9 cellular contexts compared by ENCODE assay signal in genomic region chr10:30057421-30057841, GRCh38. TPM values are rescaled to one million over a fixed set of nuclear protein-coding genes. Genes with fewer than 3 reads are reported as not detected.
DNase-seq lines count a peak whose midpoint lies in the region; ATAC-seq and TF ChIP-seq lines count a peak whose summit lies in the region.
"Had no signal": no experiment of that assay in that cellular context is flagged by ENCODE, and none has a peak within 500 bp of the region (broad histone marks: within the 10 kb centered on the region; RNA-seq: fewer than 3 reads in every experiment).

No MANE protein-coding gene starts in this region.

- no peak overlapping the region for H3K27ac Mint-ChIP-seq in activated B cell treated with CpG ODN at 0.5 μM for 24 hours
- H3K27ac Mint-ChIP-seq in stimulated activated effector memory CD8-positive, alpha-beta T cell treated with anti-CD3 and anti-CD28 coated beads, Interleukin-12 subunit alpha, Interleukin-12 subunit beta, amount 100 ng/mL, for 72 hours, result no peak overlapping the region

- intact Hi-C loops in activated B cell treated with CpG ODN at 0.5 μM for 24 hours (cut with micrococcal nuclease), result no loop called here

- TF ChIP-seq CTCF in activated B cell treated with CpG ODN at 0.5 μM for 24 hours (IDR thresholded peaks at IDR 0.05) (no peak), GM10266 (IDR thresholded peaks at IDR 0.05; ENCODE audit: control insufficient read depth, insufficient read depth, low read depth, missing control alignments) (no peak)

- peak overlapping the region in 11 of 21 experiments; percentile 5 to 96 (median 83) for H3K27ac ChIP-seq in skin epidermis

- peaks cover 11% of the 10 kb centered on the region for H3K4me1 Mint-ChIP-seq in activated B cell treated with CpG ODN at 0.5 μM for 24 hours
- H3K4me1 Mint-ChIP-seq in stimulated activated effector memory CD8-positive, alpha-beta T cell treated with anti-CD3 and anti-CD28 coated beads, Interleukin-12 subunit alpha, Interleukin-12 subunit beta, amount 100 ng/mL, for 72 hours, result peaks cover 7% of the 10 kb centered on the region

- ATAC-seq in activated B cell treated with CpG ODN at 0.5 μM for 24 hours (ENCODE audit: low read depth), result no peak
- no peak for ATAC-seq in stimulated activated effector memory CD8-positive, alpha-beta T cell treated with anti-CD3 and anti-CD28 coated beads, Interleukin-12 subunit alpha, Interleukin-12 subunit beta, amount 100 ng/mL, for 72 hours

- peaks cover 49% of the 10 kb centered on the region for H3K27me3 Mint-ChIP-seq in activated B cell treated with CpG ODN at 0.5 μM for 24 hours

- H3K4me3 ChIP-seq in skin epidermis, result peak overlapping the region in 4 of 7 experiments; percentile 50 to 63 (median 60)

- peak overlapping the region; percentile 12 for H3K4me3 Mint-ChIP-seq in activated B cell treated with CpG ODN at 0.5 μM for 24 hours
- no peak overlapping the region for H3K4me3 Mint-ChIP-seq in stimulated activated effector memory CD8-positive, alpha-beta T cell treated with anti-CD3 and anti-CD28 coated beads, Interleukin-12 subunit alpha, Interleukin-12 subunit beta, amount 100 ng/mL, for 72 hours

- H3K9me3 Mint-ChIP-seq in activated B cell treated with CpG ODN at 0.5 μM for 24 hours, result no peaks in the 10 kb centered on the region
- no peaks in the 10 kb centered on the region for H3K9me3 Mint-ChIP-seq in stimulated activated effector memory CD8-positive, alpha-beta T cell treated with anti-CD3 and anti-CD28 coated beads, Interleukin-12 subunit alpha, Interleukin-12 subunit beta, amount 100 ng/mL, for 72 hours

- DNase-seq in ELR (ENCODE audit: low read depth) (peak; percentile 19), activated B cell treated with CpG ODN at 0.5 μM for 24 hours (no peak), iris pigment epithelial cell (ENCODE audit: low read depth) (peak; percentile 57), NCI-H1436 (lab: John Stamatoyannopoulos, UW) (no peak), GM10266 (ENCODE audit: extremely low spot score) (no peak), AML-193 (lab: John Stamatoyannopoulos, UW) (no peak)
- DNase-seq in stimulated activated effector memory CD8-positive, alpha-beta T cell treated with anti-CD3 and anti-CD28 coated beads, Interleukin-12 subunit alpha, Interleukin-12 subunit beta, amount 100 ng/mL, for 72 hours (ENCODE audit: low spot score in 2 of 2), result no peak
- DNase-seq: activated CD4-positive, alpha-beta T cell treated with anti-CD3 and anti-CD28 coated beads for 4 hours had no signal

- no peaks in the 10 kb centered on the region for H3K36me3 Mint-ChIP-seq in activated B cell treated with CpG ODN at 0.5 μM for 24 hours (ENCODE audit: low read depth)
- no peaks in the 10 kb centered on the region for H3K36me3 Mint-ChIP-seq in stimulated activated effector memory CD8-positive, alpha-beta T cell treated with anti-CD3 and anti-CD28 coated beads, Interleukin-12 subunit alpha, Interleukin-12 subunit beta, amount 100 ng/mL, for 72 hours

- POLR2A ChIA-PET in activated B cell treated with CpG ODN at 0.5 μM for 24 hours (lab: Charles Lee), result no interaction called here

- CTCF ChIA-PET in activated B cell treated with CpG ODN at 0.5 μM for 24 hours (lab: Charles Lee), result no interaction called here

RNA-seq across cellular contexts. Expression of gene JCAD, which starts 2.0 kb away (rescaled TPM):
- total RNA-seq in activated B cell treated with CpG ODN at 0.5 μM for 24 hours, result not detected in 2 replicates

Comparison
In these comparisons a context has a peak if more than half of its experiments do, and no peak if none do; other contexts are left out.
1. DNase-seq: peak in ELR (single experiment) and iris pigment epithelial cell (single experiment); none in activated B cell treated with CpG ODN at 0.5 μM for 24 hours (single experiment), NCI-H1436 (single experiment), GM10266 (single experiment), AML-193 (0 of 2) and stimulated activated effector memory CD8-positive, alpha-beta T cell treated with anti-CD3 and anti-CD28 coated beads, Interleukin-12 subunit alpha, Interleukin-12 subunit beta, amount 100 ng/mL, for 72 hours (0 of 2).